Comparison of ENCODE assay signal across 1 cellular context in the genomic region with DNA sequence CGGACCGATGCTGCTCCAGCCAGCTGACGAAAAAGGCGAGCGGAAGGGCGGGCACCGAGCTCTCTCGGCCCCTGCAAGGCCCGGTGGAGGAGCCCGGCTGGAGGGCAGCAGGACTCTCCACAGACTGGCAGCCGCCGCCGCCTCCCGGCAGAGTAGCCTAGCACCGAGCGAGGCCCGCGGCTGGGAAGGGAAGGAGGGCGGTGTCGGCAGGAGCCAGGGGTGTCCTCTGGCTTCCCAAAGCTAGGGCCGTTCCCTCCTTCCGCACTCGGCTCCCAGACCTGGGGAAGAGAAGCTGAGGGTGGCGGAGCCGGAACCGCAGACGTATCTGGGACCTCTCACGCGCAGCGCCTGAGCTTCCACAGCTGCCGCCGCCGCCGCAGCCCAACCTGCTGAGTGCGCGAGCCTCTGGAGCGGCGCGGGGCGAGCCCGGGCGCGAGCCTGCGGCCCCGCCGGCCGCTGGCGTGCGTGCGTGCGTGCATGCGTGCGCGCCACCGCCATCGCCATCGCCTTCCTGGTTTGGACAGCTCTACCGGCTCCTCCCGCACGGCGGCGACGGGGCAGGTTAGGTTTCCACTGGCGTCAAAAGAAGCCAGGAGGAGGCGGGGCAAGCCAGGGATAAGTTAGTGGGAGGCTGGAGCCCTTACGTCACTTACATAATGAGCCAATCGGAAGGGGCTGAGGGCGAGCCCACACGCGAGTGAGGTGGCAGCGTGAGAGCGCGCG.
TF ChIP-seq lines count a peak whose summit lies in the region.

RAB6A (minus strand) TSS at position 395 of the 723 bp plus-strand sequence. CDS start 439 bp downstream, outside the sequence.

TF ChIP-seq in K562, 482 proteins besides CTCF, POLR2A, EP300 and RAD21 (continued from another document and continues in another):
- peak; percentile 26 for TF ChIP-seq ZFP36 (IDR thresholded peaks at IDR 0.05; ENCODE audit: low read depth, low read length, partially characterized antibody)
- TF ChIP-seq RAD51 (IDR thresholded peaks at IDR 0.05; ENCODE audit: borderline replicate concordance, low read depth) = no peak
- TF ChIP-seq IRF2 (CRISPR knock-in tag; IDR thresholded peaks at IDR 0.05) = no peak
- TF ChIP-seq ZNF398 (CRISPR knock-in tag; IDR thresholded peaks at IDR 0.05) = no peak
- TF ChIP-seq SRF (CRISPR knock-in tag; IDR thresholded peaks at IDR 0.05) = peak in 1 of 2 experiments; percentile 78; a peak in 1 of 4 replicates
- TF ChIP-seq IRF1 (CRISPR knock-in tag; IDR thresholded peaks at IDR 0.05; ENCODE audit: borderline replicate concordance) = no peak
- TF ChIP-seq ZNF316 (IDR thresholded peaks at IDR 0.05) = no peak
- no peak; the same call in 1 of the 2 replicates for TF ChIP-seq MAX (CRISPR knock-in tag; IDR thresholded peaks at IDR 0.05)
- TF ChIP-seq SLC30A9 (CRISPR knock-in tag; IDR thresholded peaks at IDR 0.05) = no peak
- no peak for TF ChIP-seq HDAC3 (IDR thresholded peaks at IDR 0.05; ENCODE audit: borderline replicate concordance, partially characterized antibody)
- TF ChIP-seq ZNF707 (CRISPR knock-in tag; conservative IDR thresholded peaks at IDR 0.05) = no peak
- TF ChIP-seq, protein P1, sequence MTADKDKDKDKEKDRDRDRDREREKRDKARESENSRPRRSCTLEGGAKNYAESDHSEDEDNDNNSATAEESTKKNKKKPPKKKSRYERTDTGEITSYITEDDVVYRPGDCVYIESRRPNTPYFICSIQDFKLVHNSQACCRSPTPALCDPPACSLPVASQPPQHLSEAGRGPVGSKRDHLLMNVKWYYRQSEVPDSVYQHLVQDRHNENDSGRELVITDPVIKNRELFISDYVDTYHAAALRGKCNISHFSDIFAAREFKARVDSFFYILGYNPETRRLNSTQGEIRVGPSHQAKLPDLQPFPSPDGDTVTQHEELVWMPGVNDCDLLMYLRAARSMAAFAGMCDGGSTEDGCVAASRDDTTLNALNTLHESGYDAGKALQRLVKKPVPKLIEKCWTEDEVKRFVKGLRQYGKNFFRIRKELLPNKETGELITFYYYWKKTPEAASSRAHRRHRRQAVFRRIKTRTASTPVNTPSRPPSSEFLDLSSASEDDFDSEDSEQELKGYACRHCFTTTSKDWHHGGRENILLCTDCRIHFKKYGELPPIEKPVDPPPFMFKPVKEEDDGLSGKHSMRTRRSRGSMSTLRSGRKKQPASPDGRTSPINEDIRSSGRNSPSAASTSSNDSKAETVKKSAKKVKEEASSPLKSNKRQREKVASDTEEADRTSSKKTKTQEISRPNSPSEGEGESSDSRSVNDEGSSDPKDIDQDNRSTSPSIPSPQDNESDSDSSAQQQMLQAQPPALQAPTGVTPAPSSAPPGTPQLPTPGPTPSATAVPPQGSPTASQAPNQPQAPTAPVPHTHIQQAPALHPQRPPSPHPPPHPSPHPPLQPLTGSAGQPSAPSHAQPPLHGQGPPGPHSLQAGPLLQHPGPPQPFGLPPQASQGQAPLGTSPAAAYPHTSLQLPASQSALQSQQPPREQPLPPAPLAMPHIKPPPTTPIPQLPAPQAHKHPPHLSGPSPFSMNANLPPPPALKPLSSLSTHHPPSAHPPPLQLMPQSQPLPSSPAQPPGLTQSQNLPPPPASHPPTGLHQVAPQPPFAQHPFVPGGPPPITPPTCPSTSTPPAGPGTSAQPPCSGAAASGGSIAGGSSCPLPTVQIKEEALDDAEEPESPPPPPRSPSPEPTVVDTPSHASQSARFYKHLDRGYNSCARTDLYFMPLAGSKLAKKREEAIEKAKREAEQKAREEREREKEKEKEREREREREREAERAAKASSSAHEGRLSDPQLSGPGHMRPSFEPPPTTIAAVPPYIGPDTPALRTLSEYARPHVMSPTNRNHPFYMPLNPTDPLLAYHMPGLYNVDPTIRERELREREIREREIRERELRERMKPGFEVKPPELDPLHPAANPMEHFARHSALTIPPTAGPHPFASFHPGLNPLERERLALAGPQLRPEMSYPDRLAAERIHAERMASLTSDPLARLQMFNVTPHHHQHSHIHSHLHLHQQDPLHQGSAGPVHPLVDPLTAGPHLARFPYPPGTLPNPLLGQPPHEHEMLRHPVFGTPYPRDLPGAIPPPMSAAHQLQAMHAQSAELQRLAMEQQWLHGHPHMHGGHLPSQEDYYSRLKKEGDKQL (CRISPR knock-in tag; IDR thresholded peaks at IDR 0.05; ENCODE audit: borderline replicate concordance) = no peak
- peak; percentile 75; the same call in 1 of the 2 replicates for TF ChIP-seq ZNF695 (CRISPR knock-in tag; IDR thresholded peaks at IDR 0.05)
- TF ChIP-seq NELFE (IDR thresholded peaks at IDR 0.05; ENCODE audit: insufficient read depth, insufficient read length) = no peak
- no peak for TF ChIP-seq NUFIP1 (IDR thresholded peaks at IDR 0.05; ENCODE audit: partially characterized antibody)
- TF ChIP-seq RHOXF2B (CRISPR knock-in tag; conservative IDR thresholded peaks at IDR 0.05) = no peak
- no peak for TF ChIP-seq TAF15 (IDR thresholded peaks at IDR 0.05; ENCODE audit: low read depth, low read length)
- no peak for TF ChIP-seq TAF9B (IDR thresholded peaks at IDR 0.05; ENCODE audit: partially characterized antibody)
- TF ChIP-seq ASH1L (IDR thresholded peaks at IDR 0.05; ENCODE audit: borderline replicate concordance, low read depth, partially characterized antibody) = no peak
- TF ChIP-seq PHB2 (IDR thresholded peaks at IDR 0.05; ENCODE audit: low read depth) = no peak
- TF ChIP-seq MXI1 (IDR thresholded peaks at IDR 0.05; ENCODE audit: low read depth, low read length) = no peak
- TF ChIP-seq MTA3 (IDR thresholded peaks at IDR 0.05; ENCODE audit: borderline replicate concordance) = peak; percentile 81; the same call in 1 of the 2 replicates
- TF ChIP-seq, protein P2, sequence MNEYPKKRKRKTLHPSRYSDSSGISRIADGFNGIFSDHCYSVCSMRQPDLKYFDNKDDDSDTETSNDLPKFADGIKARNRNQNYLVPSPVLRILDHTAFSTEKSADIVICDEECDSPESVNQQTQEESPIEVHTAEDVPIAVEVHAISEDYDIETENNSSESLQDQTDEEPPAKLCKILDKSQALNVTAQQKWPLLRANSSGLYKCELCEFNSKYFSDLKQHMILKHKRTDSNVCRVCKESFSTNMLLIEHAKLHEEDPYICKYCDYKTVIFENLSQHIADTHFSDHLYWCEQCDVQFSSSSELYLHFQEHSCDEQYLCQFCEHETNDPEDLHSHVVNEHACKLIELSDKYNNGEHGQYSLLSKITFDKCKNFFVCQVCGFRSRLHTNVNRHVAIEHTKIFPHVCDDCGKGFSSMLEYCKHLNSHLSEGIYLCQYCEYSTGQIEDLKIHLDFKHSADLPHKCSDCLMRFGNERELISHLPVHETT (CRISPR knock-in tag; conservative IDR thresholded peaks at IDR 0.05 in 1 of 2, IDR thresholded peaks at IDR 0.05 in 1 of 2) = peak in 1 of 2 experiments; percentile 86; a peak in 2 of 4 replicates
- TF ChIP-seq LCOR (CRISPR knock-in tag; IDR thresholded peaks at IDR 0.05) = no peak
- TF ChIP-seq ZNF274 (IDR thresholded peaks at IDR 0.05; ENCODE audit: borderline replicate concordance, low read depth, low read length) = no peak
- no peak for TF ChIP-seq SETDB1 (IDR thresholded peaks at IDR 0.05; ENCODE audit: low read length)
- TF ChIP-seq ZC3H4 (CRISPR knock-in tag; IDR thresholded peaks at IDR 0.05; ENCODE audit: borderline replicate concordance) = no peak
- TF ChIP-seq MXD1 (CRISPR knock-in tag; IDR thresholded peaks at IDR 0.05; ENCODE audit: borderline replicate concordance, poor library complexity, severe bottlenecking) = no peak
- TF ChIP-seq PREB (CRISPR knock-in tag; IDR thresholded peaks at IDR 0.05) = no peak
- peak; percentile 98 for TF ChIP-seq ATF7 (IDR thresholded peaks at IDR 0.05)
- TF ChIP-seq ZKSCAN1 (IDR thresholded peaks at IDR 0.05; ENCODE audit: low read depth, low read length) = peak; percentile 90
- no peak for TF ChIP-seq PRMT5 (CRISPR knock-in tag; IDR thresholded peaks at IDR 0.05)
- no peak for TF ChIP-seq CBX2 (IDR thresholded peaks at IDR 0.05; ENCODE audit: insufficient read depth, low read length, poor library complexity, severe bottlenecking)
- TF ChIP-seq SAFB2 (IDR thresholded peaks at IDR 0.05; ENCODE audit: borderline replicate concordance, low read depth, low read length, severe bottlenecking) = no peak
- TF ChIP-seq HEY1 (CRISPR knock-in tag; IDR thresholded peaks at IDR 0.05; ENCODE audit: borderline replicate concordance) = no peak
- no peak for TF ChIP-seq STAT5B (CRISPR knock-in tag; IDR thresholded peaks at IDR 0.05)
- no peak; the same call in 1 of the 2 replicates for TF ChIP-seq TRIM28 (IDR thresholded peaks at IDR 0.05)
- TF ChIP-seq, protein P3, sequence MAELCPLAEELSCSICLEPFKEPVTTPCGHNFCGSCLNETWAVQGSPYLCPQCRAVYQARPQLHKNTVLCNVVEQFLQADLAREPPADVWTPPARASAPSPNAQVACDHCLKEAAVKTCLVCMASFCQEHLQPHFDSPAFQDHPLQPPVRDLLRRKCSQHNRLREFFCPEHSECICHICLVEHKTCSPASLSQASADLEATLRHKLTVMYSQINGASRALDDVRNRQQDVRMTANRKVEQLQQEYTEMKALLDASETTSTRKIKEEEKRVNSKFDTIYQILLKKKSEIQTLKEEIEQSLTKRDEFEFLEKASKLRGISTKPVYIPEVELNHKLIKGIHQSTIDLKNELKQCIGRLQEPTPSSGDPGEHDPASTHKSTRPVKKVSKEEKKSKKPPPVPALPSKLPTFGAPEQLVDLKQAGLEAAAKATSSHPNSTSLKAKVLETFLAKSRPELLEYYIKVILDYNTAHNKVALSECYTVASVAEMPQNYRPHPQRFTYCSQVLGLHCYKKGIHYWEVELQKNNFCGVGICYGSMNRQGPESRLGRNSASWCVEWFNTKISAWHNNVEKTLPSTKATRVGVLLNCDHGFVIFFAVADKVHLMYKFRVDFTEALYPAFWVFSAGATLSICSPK (IDR thresholded peaks at IDR 0.05; ENCODE audit: borderline replicate concordance) = no peak
- TF ChIP-seq, protein P4, sequence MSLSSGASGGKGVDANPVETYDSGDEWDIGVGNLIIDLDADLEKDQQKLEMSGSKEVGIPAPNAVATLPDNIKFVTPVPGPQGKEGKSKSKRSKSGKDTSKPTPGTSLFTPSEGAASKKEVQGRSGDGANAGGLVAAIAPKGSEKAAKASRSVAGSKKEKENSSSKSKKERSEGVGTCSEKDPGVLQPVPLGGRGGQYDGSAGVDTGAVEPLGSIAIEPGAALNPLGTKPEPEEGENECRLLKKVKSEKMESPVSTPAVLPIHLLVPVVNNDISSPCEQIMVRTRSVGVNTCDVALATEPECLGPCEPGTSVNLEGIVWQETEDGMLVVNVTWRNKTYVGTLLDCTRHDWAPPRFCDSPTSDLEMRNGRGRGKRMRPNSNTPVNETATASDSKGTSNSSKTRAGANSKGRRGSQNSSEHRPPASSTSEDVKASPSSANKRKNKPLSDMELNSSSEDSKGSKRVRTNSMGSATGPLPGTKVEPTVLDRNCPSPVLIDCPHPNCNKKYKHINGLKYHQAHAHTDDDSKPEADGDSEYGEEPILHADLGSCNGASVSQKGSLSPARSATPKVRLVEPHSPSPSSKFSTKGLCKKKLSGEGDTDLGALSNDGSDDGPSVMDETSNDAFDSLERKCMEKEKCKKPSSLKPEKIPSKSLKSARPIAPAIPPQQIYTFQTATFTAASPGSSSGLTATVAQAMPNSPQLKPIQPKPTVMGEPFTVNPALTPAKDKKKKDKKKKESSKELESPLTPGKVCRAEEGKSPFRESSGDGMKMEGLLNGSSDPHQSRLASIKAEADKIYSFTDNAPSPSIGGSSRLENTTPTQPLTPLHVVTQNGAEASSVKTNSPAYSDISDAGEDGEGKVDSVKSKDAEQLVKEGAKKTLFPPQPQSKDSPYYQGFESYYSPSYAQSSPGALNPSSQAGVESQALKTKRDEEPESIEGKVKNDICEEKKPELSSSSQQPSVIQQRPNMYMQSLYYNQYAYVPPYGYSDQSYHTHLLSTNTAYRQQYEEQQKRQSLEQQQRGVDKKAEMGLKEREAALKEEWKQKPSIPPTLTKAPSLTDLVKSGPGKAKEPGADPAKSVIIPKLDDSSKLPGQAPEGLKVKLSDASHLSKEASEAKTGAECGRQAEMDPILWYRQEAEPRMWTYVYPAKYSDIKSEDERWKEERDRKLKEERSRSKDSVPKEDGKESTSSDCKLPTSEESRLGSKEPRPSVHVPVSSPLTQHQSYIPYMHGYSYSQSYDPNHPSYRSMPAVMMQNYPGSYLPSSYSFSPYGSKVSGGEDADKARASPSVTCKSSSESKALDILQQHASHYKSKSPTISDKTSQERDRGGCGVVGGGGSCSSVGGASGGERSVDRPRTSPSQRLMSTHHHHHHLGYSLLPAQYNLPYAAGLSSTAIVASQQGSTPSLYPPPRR (CRISPR knock-in tag; IDR thresholded peaks at IDR 0.05; ENCODE audit: borderline replicate concordance) = no peak
- no peak for TF ChIP-seq NFE2L1 (tag; IDR thresholded peaks at IDR 0.05; ENCODE audit: borderline replicate concordance, low read depth)
- peak; percentile 75 for TF ChIP-seq POLR2H (tag; IDR thresholded peaks at IDR 0.05; ENCODE audit: low read depth)
